Comparison of ENCODE assay signal across 8 cellular contexts in the genomic region with DNA sequence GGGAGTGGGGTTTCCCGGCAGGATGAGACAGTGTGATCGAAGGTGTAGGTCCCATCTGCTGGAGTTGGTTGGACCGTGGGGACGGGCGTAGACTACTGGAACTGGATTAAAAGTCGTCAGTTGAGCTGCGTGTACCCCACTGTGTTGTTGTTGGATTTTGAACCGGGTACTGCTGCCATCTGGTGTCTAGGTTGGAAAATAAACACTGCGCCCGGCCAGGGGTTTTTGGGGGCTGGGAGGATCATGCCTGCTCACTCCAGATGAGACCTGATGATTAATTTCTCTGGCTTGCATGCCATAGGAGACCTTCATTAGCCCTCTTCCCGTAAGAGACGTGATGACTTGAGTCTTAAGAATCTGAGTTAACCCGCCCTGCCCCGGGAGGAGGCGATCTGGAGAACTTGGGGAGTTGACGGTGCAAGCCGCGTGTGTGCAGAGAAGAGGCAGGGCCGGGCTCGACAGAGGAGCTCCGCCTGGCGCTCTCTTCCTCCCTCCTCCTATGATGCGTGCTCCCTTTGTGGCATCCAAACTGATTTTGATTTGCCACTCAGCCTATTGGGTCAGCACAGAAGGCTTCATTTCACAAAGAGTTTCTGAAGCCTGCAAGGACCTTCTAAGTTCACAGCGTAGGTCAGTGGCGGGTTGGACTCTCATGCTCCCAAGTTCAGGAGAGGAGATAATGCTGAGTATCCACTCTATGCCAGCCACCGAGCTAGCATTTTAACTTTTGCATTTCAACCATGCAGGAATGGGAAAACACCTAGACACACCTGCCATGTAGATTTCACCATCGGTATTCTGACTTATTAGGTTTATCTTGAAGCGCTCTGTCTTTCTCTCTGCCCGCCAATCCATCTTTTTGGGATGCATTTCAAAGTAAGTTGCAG. TPM values are rescaled to one million over a fixed set of nuclear protein-coding genes. Genes with fewer than 3 reads are reported as not detected.
DNase-seq lines count a peak whose midpoint lies in the region; ATAC-seq, FAIRE-seq and TF ChIP-seq lines count a peak whose summit lies in the region.

No MANE protein-coding gene starts in this region.

- no peaks in the 10 kb centered on the region for H3K36me3 ChIP-seq in rectal smooth muscle tissue (ENCODE audit: control insufficient read depth, insufficient read depth, low read length)

- no peaks in the 10 kb centered on the region for H3K4me1 ChIP-seq in rectal smooth muscle tissue (ENCODE audit: control insufficient read depth, insufficient read depth, low read length)

- H3K27me3 ChIP-seq in rectal smooth muscle tissue (ENCODE audit: control insufficient read depth, insufficient read depth, low read length) = no peaks in the 10 kb centered on the region

- peak overlapping the region; percentile 11 for H3K4me3 ChIP-seq in rectal smooth muscle tissue (ENCODE audit: low read length)

- peak; percentile 47 for ATAC-seq in left ventricle myocardium superior
- no peak for ATAC-seq in GM21529 (IDR thresholded peaks at IDR 0.05; ENCODE audit: unreplicated experiment)

- peak; percentile 67 for TF ChIP-seq CTCF in D721Med (IDR thresholded peaks at IDR 0.05; ENCODE audit: insufficient read depth, missing control alignments)

- FAIRE-seq in D721Med (lab: Jason Lieb, UNC) = no peak

- peak; percentile 61 for DNase-seq in D721Med (ENCODE audit: insufficient read length, low spot score)
- DNase-seq in HuH-7.5 (ENCODE audit: low spot score) = peak; percentile 58
- DNase-seq in T-helper 2 cell = peak in 4 of 5 experiments; percentile 49 to 80 (median 58)
- DNase-seq in anterior cingulate cortex (lab: John Stamatoyannopoulos, UW) = peak in 54 of 58 donors; percentile 6 to 78 (median 47)
- peak; percentile 44 for DNase-seq in left ventricle myocardium superior
- no peak for DNase-seq in NCI-H128 (lab: John Stamatoyannopoulos, UW; ENCODE audit: unreplicated experiment)

- intact Hi-C loops in left ventricle myocardium superior (cut with micrococcal nuclease) = no loop called here

- H3K9ac ChIP-seq in rectal smooth muscle tissue (ENCODE audit: low read length) = no peak overlapping the region

- no peak overlapping the region for H3K27ac ChIP-seq in rectal smooth muscle tissue (ENCODE audit: low read depth, low read length)

RNA-seq across cellular contexts. Expression of gene UHRF1, which starts 2.7 kb away (rescaled TPM):
- total RNA-seq in left ventricle myocardium superior = 1.5 TPM

RNA-seq across cellular contexts. Expression of gene ARRDC5, which starts 9.3 kb away (rescaled TPM):
- not detected for total RNA-seq in left ventricle myocardium superior

RNA-seq across cellular contexts. Expression of gene PLIN3, which starts 44.6 kb away (rescaled TPM):
- total RNA-seq in left ventricle myocardium superior = 25.8 TPM

RNA-seq across cellular contexts. Expression of gene KDM4B, which starts 56.9 kb away (rescaled TPM):
- 36.4 TPM for total RNA-seq in left ventricle myocardium superior
